In genomic region chr19:4676955-4677731, GRCh38 we compare ENCODE assay signal across 7 cellular contexts. TPM values are rescaled to one million over a fixed set of nuclear protein-coding genes. Genes with fewer than 3 reads are reported as not detected.
DNase-seq lines count a peak whose midpoint lies in the region; ATAC-seq and TF ChIP-seq lines count a peak whose summit lies in the region.

No MANE protein-coding gene starts in this region.

- in situ Hi-C loops in G401 (cut with HindIII; ENCODE audit: low sequenced_read_pairs) = no loop called here

- TF ChIP-seq CTCF in spleen (IDR thresholded peaks at IDR 0.05 in 8 of 11, conservative IDR thresholded peaks at IDR 0.05 in 3 of 11) = peak in 7 of 11 experiments; percentile 24 to 52 (median 43)

- intact Hi-C loops in left cardiac atrium (cut with DNase I) = no loop called here
- intact Hi-C loops in spleen (cut with DNase I; ENCODE audit: low total_unique reads) = no loop called here

- ATAC-seq in left cardiac atrium = peak; percentile 18 to 68
- ATAC-seq in HG02981 (IDR thresholded peaks at IDR 0.05; ENCODE audit: unreplicated experiment) = no peak

- H3K27me3 ChIP-seq in spleen (replicated peaks in 1 of 7) = no peaks in the 10 kb centered on the region

- no peak for TF ChIP-seq POLR2A in spleen (IDR thresholded peaks at IDR 0.05)

- no peak overlapping the region for H3K4me3 ChIP-seq in spleen

- peak; percentile 86 for DNase-seq in G401 (ENCODE audit: low spot score)
- peak; percentile 18 to 23 for DNase-seq in Kasumi-1 (lab: John Stamatoyannopoulos, UW)
- DNase-seq in activated T-cell treated with anti-CD3 and anti-CD28 coated beads, Interleukin-2, amount 50 U/mL, for 48 hours = peak; percentile 47 to 50
- DNase-seq in left cardiac atrium = peak; percentile 46
- no peak for DNase-seq in spleen
- no peak for DNase-seq in effector CD4-positive, alpha-beta T cell

- no peaks in the 10 kb centered on the region for H3K4me1 ChIP-seq in spleen

- WGBS in spleen, 5 donors = 75 to 87% (median 79%) methylated on average over 13 to 17 of the region's 17 CpGs

- H3K36me3 ChIP-seq in spleen = peaks cover 0 to 80% (median 53%) of the 10 kb centered on the region in 6 donors

- H3K27ac ChIP-seq in spleen = peak overlapping the region in 2 of 8 donors; percentile 23 to 45

- no peaks in the 10 kb centered on the region for H3K9me3 ChIP-seq in spleen

RNA-seq across cellular contexts. Expression of gene MYDGF, which starts 7.0 kb away (rescaled TPM):
- 182 and 187 TPM in 2 replicates for total RNA-seq in G401 (2014; rRNA removed; shearing (Covaris generic))
- total RNA-seq in left cardiac atrium = 10 to 100 TPM; 43.2 to 53.7 TPM
- total RNA-seq in spleen = 100 to 1,000 TPM in 1 of 7 donors, 10 to 100 TPM in 6; 39.7 to 100 (median 66.3) TPM
- 10 to 100 TPM; 39.0 to 72.5 (median 62.6) TPM for polyA plus RNA-seq in spleen

RNA-seq across cellular contexts. Expression of gene TNFAIP8L1, which starts 37.8 kb away (rescaled TPM):
- 5.7 and 6.6 TPM in 2 replicates for total RNA-seq in G401 (2014; rRNA removed; shearing (Covaris generic))
- total RNA-seq in left cardiac atrium = 1 to 10 TPM; 3.4 to 6.7 TPM
- total RNA-seq in spleen = 10 to 100 TPM; 21.6 to 39.8 (median 27.5) TPM
- polyA plus RNA-seq in spleen = 10 to 100 TPM; 12.5 to 36.7 (median 13.8) TPM

RNA-seq across cellular contexts. Expression of gene DPP9, which starts 46.5 kb away (rescaled TPM):
- 20.4 and 22.5 TPM in 2 replicates for total RNA-seq in G401 (2014; rRNA removed; shearing (Covaris generic))
- total RNA-seq in left cardiac atrium = 10 to 100 TPM; 41.8 to 43.0 TPM
- total RNA-seq in spleen = 10 to 100 TPM; 47.4 to 89.9 (median 69.7) TPM
- 10 to 100 TPM; 22.8 to 44.8 (median 28.8) TPM for polyA plus RNA-seq in spleen

Comparison
In these comparisons a context has a peak if more than half of its experiments do, and no peak if none do; other contexts are left out.
1. DNase-seq: peak in G401 (single experiment), Kasumi-1 (2 of 2), activated T-cell treated with anti-CD3 and anti-CD28 coated beads, Interleukin-2, amount 50 U/mL, for 48 hours (2 of 2) and left cardiac atrium (single experiment); none in spleen (single experiment) and effector CD4-positive, alpha-beta T cell (single experiment).